2 cellular contexts compared by ENCODE assay signal in the genomic region with DNA sequence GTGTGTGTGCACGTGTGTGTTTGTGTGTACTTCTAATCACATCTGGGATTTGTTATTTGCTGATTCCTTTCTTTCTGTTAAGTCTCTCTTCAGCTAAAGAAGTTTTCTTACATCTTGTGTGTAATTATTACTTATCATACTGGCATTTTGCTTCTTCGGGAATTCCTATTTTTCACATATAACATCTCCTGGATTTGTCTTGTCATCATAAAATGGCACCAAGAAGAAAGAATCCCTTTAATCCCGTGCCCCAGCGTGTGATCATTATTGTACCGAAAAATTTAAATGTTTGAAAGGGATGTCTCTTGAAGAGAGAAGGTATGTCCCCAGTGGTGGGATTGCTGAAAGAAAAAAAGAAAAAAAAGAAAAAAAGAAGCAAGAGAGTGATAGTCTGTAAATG.
TF ChIP-seq lines count a peak whose summit lies in the region.

No MANE protein-coding gene starts in this region.

TF ChIP-seq in IMR-90, 13 proteins besides CTCF, POLR2A, EP300 and RAD21:
- TF ChIP-seq BHLHE40 (IDR thresholded peaks at IDR 0.05; ENCODE audit: low read depth, low read length), result no peak
- peak; percentile 60 for TF ChIP-seq MAFK (IDR thresholded peaks at IDR 0.05; ENCODE audit: low read depth, low read length)

TF ChIP-seq in H1, 55 proteins besides CTCF, POLR2A, EP300 and RAD21:
- TF ChIP-seq HDAC6 (IDR thresholded peaks at IDR 0.05; ENCODE audit: low read depth, low read length), result no peak
- TF ChIP-seq MAFK (IDR thresholded peaks at IDR 0.05; ENCODE audit: low read depth, low read length), result no peak
- no peak for TF ChIP-seq EZH2 (IDR thresholded peaks at IDR 0.05; ENCODE audit: low read depth, low read length, severe bottlenecking)
- TF ChIP-seq ASH2L (IDR thresholded peaks at IDR 0.05; ENCODE audit: low read length), result no peak
- no peak for TF ChIP-seq SUZ12 (IDR thresholded peaks at IDR 0.05; ENCODE audit: low read length)
